Comparison of ENCODE assay signal across 8 cellular contexts in genomic region chr11:75142714-75143419, GRCh38. TPM values are rescaled to one million over a fixed set of nuclear protein-coding genes. Genes with fewer than 3 reads are reported as not detected.
DNase-seq lines count a peak whose midpoint lies in the region; ATAC-seq, FAIRE-seq and TF ChIP-seq lines count a peak whose summit lies in the region.

No MANE protein-coding gene starts in this region.

- no peaks in the 10 kb centered on the region for H3K36me3 Mint-ChIP-seq in type B pancreatic cell

- H3K4me3 ChIP-seq in SJSA1 (no peak overlapping the region), pancreas (no peak overlapping the region)

- ATAC-seq in pancreas: peak in 3 of 4 donors; percentile 39 to 74 (median 71)

- no peak overlapping the region for H3K27ac ChIP-seq in SJSA1
- H3K27ac ChIP-seq in pancreas: no peak overlapping the region

- no peak overlapping the region for H3K4me3 Mint-ChIP-seq in type B pancreatic cell

- WGBS in pancreas, 2 donors: 64 to 76% methylated on average over 10 of the region's 10 CpGs

- peaks cover 32% of the 10 kb centered on the region for H3K27me3 Mint-ChIP-seq in type B pancreatic cell

- H3K27ac Mint-ChIP-seq in type B pancreatic cell: no peak overlapping the region

- no peaks in the 10 kb centered on the region for H3K9me3 ChIP-seq in SJSA1 (replicated peaks)
- H3K9me3 ChIP-seq in pancreas: no peaks in the 10 kb centered on the region

- FAIRE-seq in frontal cortex (lab: Jason Lieb, UNC) (no peak), pancreas (lab: Jason Lieb, UNC) (no peak)

- peak; percentile 89 for DNase-seq in NK-92 treated with Interleukin-12 subunit alpha and Interleukin-12 subunit beta, amount 100 ng/mL, for 24 hours (lab: John Stamatoyannopoulos, UW)
- no peak for DNase-seq in NK-92 (lab: John Stamatoyannopoulos, UW; ENCODE audit: unreplicated experiment)
- DNase-seq in HK-2 (ENCODE audit: unreplicated experiment): peak; percentile 75
- peak; percentile 65 to 80 for DNase-seq in SJSA1 (ENCODE audit: low read depth in 1 of 2, low spot score in 2 of 2)
- DNase-seq in activated gamma-delta T cell (lab: John Stamatoyannopoulos, UW): peak; percentile 23
- peak; percentile 20 to 77 for DNase-seq in frontal cortex (ENCODE audit: low spot score in 2 of 2)
- peak in 1 of 6 donors; percentile 52 for DNase-seq in pancreas
- DNase-seq in type B pancreatic cell (ENCODE audit: extremely low spot score, unreplicated experiment): peak; percentile 51

- H3K27me3 ChIP-seq in SJSA1 (replicated peaks): no peaks in the 10 kb centered on the region
- H3K27me3 ChIP-seq in pancreas: no peaks in the 10 kb centered on the region

- H3K4me1 ChIP-seq in SJSA1 (replicated peaks): peaks cover 10% of the 10 kb centered on the region
- no peaks in the 10 kb centered on the region for H3K4me1 ChIP-seq in pancreas

- no peaks in the 10 kb centered on the region for H3K9me3 Mint-ChIP-seq in type B pancreatic cell

- no peak for TF ChIP-seq CTCF in pancreas (IDR thresholded peaks at IDR 0.05)
- TF ChIP-seq CTCF in type B pancreatic cell (conservative IDR thresholded peaks at IDR 0.05): no peak

- H3K4me1 Mint-ChIP-seq in type B pancreatic cell (ENCODE audit: unreplicated experiment): peaks cover 7% of the 10 kb centered on the region

- H3K36me3 ChIP-seq in SJSA1 (no peaks in the 10 kb centered on the region), pancreas (no peaks in the 10 kb centered on the region)

- intact Hi-C loops in pancreas (cut with DNase I): loop anchor here in 2 of 3 donors (5.0 kb wide), 2 partner anchors 59 to 104 kb away; no protein-coding TSS in a partner anchor

RNA-seq across cellular contexts. Expression of gene SLCO2B1, which starts 8.0 kb away (rescaled TPM):
- 0.13 and 2.2 TPM in 2 replicates for total RNA-seq in SJSA1 (2014; rRNA removed; shearing (Covaris generic))
- total RNA-seq in frontal cortex (5.7 TPM), pancreas (10 to 100 TPM; 10.3 to 71.4 (median 31.5) TPM), type B pancreatic cell (ENCODE audit: low replicate concordance) (5.6 and 23.5 TPM in 2 replicates)
- polyA plus RNA-seq in pancreas: 1 to 10 TPM; 3.6 to 9.7 TPM

RNA-seq across cellular contexts. Expression of gene OR2AT4, which starts 46.2 kb away (rescaled TPM):
- total RNA-seq in SJSA1 (2014; rRNA removed; shearing (Covaris generic)): not detected in 2 replicates
- total RNA-seq in frontal cortex (not detected), pancreas (not detected), type B pancreatic cell (ENCODE audit: low replicate concordance) (not detected in 2 replicates)
- under 1 TPM in 1 of 2 donors, not detected in 1; under 0.01 TPM for polyA plus RNA-seq in pancreas
